23 cellular contexts compared by ENCODE assay signal in genomic region chr2:183684686-183685085, GRCh38.
DNase-seq lines count a peak whose midpoint lies in the region; FAIRE-seq and TF ChIP-seq lines count a peak whose summit lies in the region.
"Had no signal": no experiment of that assay in that cellular context is flagged by ENCODE, and none has a peak within 500 bp of the region (broad histone marks: within the 10 kb centered on the region; RNA-seq: fewer than 3 reads in every experiment).

No MANE protein-coding gene starts in this region.

- H4K12ac ChIP-seq in trophoblast cell (ENCODE audit: low read depth, low read length): no peak overlapping the region

- FAIRE-seq in A204.1 (lab: Jason Lieb, UNC) (peak; percentile 97), TTC549 (lab: Jason Lieb, UNC) (peak; percentile 85), kidney (lab: Jason Lieb, UNC) (peak; percentile 94)
- FAIRE-seq: A549, GM12878, GM18507 had no signal

- H3K36me3 Mint-ChIP-seq in endodermal cell (ENCODE audit: low read depth): peaks cover 2% of the 10 kb centered on the region
- H3K36me3 Mint-ChIP-seq: CD4-positive, alpha-beta memory T cell had no signal

- H3K27ac ChIP-seq in endodermal cell (ENCODE audit: low read depth, low read length) (no peak overlapping the region), kidney (ENCODE audit: low read depth in 2 of 2, low read length in 2 of 2) (no peak overlapping the region), trophoblast cell (ENCODE audit: low read depth, low read length) (no peak overlapping the region)
- H3K27ac ChIP-seq: 22Rv1, A549 had no signal

- no peak overlapping the region for H2AFZ ChIP-seq in trophoblast cell (ENCODE audit: insufficient read depth, low read length, poor library complexity)

- no peaks in the 10 kb centered on the region for H3K79me2 ChIP-seq in trophoblast cell (ENCODE audit: control insufficient read depth, insufficient read depth, low read length, poor library complexity)

- no peak overlapping the region for H3K4ac ChIP-seq in trophoblast cell (ENCODE audit: low read depth, low read length)

- no peak overlapping the region for H3K9ac ChIP-seq in endodermal cell (ENCODE audit: extremely low read depth, low read length, poor library complexity, severe bottlenecking)
- no peak overlapping the region for H3K9ac ChIP-seq in kidney (ENCODE audit: low read length in 2 of 2)
- H3K9ac ChIP-seq in trophoblast cell (ENCODE audit: low read length): no peak overlapping the region

- H3K18ac ChIP-seq in trophoblast cell (ENCODE audit: low read length): no peak overlapping the region

- intact Hi-C loops in kidney (cut with DNase I): no loop called here

- TF ChIP-seq CTCF in endodermal cell (conservative IDR thresholded peaks at IDR 0.05) (no peak), kidney (IDR thresholded peaks at IDR 0.05; ENCODE audit: borderline replicate concordance, extremely low read depth, insufficient read depth) (no peak)

- H2BK120ac ChIP-seq in trophoblast cell (ENCODE audit: insufficient read depth, low read length, poor library complexity): no peak overlapping the region

- H2BK5ac ChIP-seq in trophoblast cell (ENCODE audit: low read depth, low read length, poor library complexity): no peak overlapping the region

- no peaks in the 10 kb centered on the region for H3K27me3 Mint-ChIP-seq in endodermal cell (ENCODE audit: insufficient read depth)
- H3K27me3 Mint-ChIP-seq: CD4-positive, alpha-beta memory T cell had no signal

- H2AK5ac ChIP-seq in trophoblast cell (ENCODE audit: low read length): no peak overlapping the region

- H3K27ac Mint-ChIP-seq in endodermal cell: no peak overlapping the region

- no peaks in the 10 kb centered on the region for H3K79me1 ChIP-seq in trophoblast cell (ENCODE audit: low read length)

- no peaks in the 10 kb centered on the region for H3K4me1 ChIP-seq in endodermal cell (ENCODE audit: control insufficient read depth, insufficient read depth, low read length)
- H3K4me1 ChIP-seq in kidney (ENCODE audit: control insufficient read depth in 1 of 2, insufficient read depth in 1 of 2, low read depth in 1 of 2, low read length in 2 of 2): no peaks in the 10 kb centered on the region
- H3K4me1 ChIP-seq in trophoblast cell (ENCODE audit: control insufficient read depth in 1 of 2, insufficient read depth in 2 of 2, low read length in 2 of 2): no peaks in the 10 kb centered on the region
- H3K4me1 ChIP-seq: A549 had no signal

- peaks cover 21% of the 10 kb centered on the region for H3K9me3 Mint-ChIP-seq in endodermal cell

- DNase-seq in endodermal cell: no peak
- no peak for DNase-seq in kidney
- DNase-seq in DMS79 (lab: John Stamatoyannopoulos, UW): no peak
- no peak for DNase-seq in LoVo (ENCODE audit: low spot score)
- no peak for DNase-seq in SHP77 (lab: John Stamatoyannopoulos, UW)
- DNase-seq in trophoblast cell: no peak
- DNase-seq: ACHN; C1 segment of cervical spinal cord; Calu3; CD4-positive, alpha-beta memory T cell; COR-L47; DMS53; DND-41; GDM1; GOT3; H7; HCEC 1CT had no signal

- H3K23ac ChIP-seq in trophoblast cell (ENCODE audit: low read length): no peak overlapping the region

- no peak overlapping the region for H3K4me2 ChIP-seq in trophoblast cell (ENCODE audit: low read length)
- H3K4me2 ChIP-seq: A549 had no signal

- no peaks in the 10 kb centered on the region for H3K36me3 ChIP-seq in endodermal cell (ENCODE audit: control insufficient read depth, insufficient read depth, low read length)
- no peaks in the 10 kb centered on the region for H3K36me3 ChIP-seq in kidney (ENCODE audit: control insufficient read depth in 1 of 2, insufficient read depth in 2 of 2, low read length in 2 of 2)
- no peaks in the 10 kb centered on the region for H3K36me3 ChIP-seq in trophoblast cell (ENCODE audit: control insufficient read depth in 1 of 2, insufficient read depth in 2 of 2, low read length in 2 of 2)

- H3K27me3 ChIP-seq in endodermal cell (ENCODE audit: control insufficient read depth, insufficient read depth, low read length, poor library complexity, severe bottlenecking): no peaks in the 10 kb centered on the region
- no peaks in the 10 kb centered on the region for H3K27me3 ChIP-seq in trophoblast cell (ENCODE audit: insufficient read depth, low read length)

- no peaks in the 10 kb centered on the region for H3K4me1 Mint-ChIP-seq in endodermal cell
- H3K4me1 Mint-ChIP-seq: CD4-positive, alpha-beta memory T cell had no signal

- H3K4me3 Mint-ChIP-seq in endodermal cell: no peak overlapping the region
- H3K4me3 Mint-ChIP-seq: CD4-positive, alpha-beta memory T cell had no signal

- 100% methylated on average over 1 of the region's 2 CpGs; no CpG with 5 or more reads in 1 of the 2 experiments for WGBS in endodermal cell (ENCODE audit: insufficient coverage in 1 of 2, insufficient read length in 1 of 2), 2 experiments
- WGBS in trophoblast cell (ENCODE audit: extremely low coverage, insufficient coverage, insufficient read length): no CpG with 5 or more reads among the region's 2 CpGs

- no peak overlapping the region for H4K91ac ChIP-seq in trophoblast cell (ENCODE audit: low read depth, low read length)

- no peak overlapping the region for H3K14ac ChIP-seq in trophoblast cell (ENCODE audit: low read length)

- H4K8ac ChIP-seq in trophoblast cell (ENCODE audit: low read depth, low read length): no peak overlapping the region

- H2BK12ac ChIP-seq in trophoblast cell (ENCODE audit: low read length): no peak overlapping the region

- H3K9me3 ChIP-seq in endodermal cell (ENCODE audit: control insufficient read depth, low read length) (peaks cover 16% of the 10 kb centered on the region), kidney (ENCODE audit: control insufficient read depth in 1 of 2, low read length in 2 of 2) (peaks cover 2 to 10% of the 10 kb centered on the region in 2 donors), trophoblast cell (ENCODE audit: insufficient read depth, low read depth, low read length) (no peaks in the 10 kb centered on the region)
- H3K9me3 ChIP-seq: A549 had no signal

- H3K4me3 ChIP-seq in endodermal cell (ENCODE audit: low read length) (peak overlapping the region; percentile 31), kidney (ENCODE audit: low read length in 2 of 2) (no peak overlapping the region), trophoblast cell (ENCODE audit: low read depth, low read length) (no peak overlapping the region)
- H3K4me3 ChIP-seq: A549, GM12878 had no signal
